13 cellular contexts compared by ENCODE assay signal in genomic region chr3:189277711-189278110, GRCh38.
DNase-seq lines count a peak whose midpoint lies in the region; ATAC-seq and TF ChIP-seq lines count a peak whose summit lies in the region.
"Had no signal": no experiment of that assay in that cellular context is flagged by ENCODE, and none has a peak within 500 bp of the region (broad histone marks: within the 10 kb centered on the region; RNA-seq: fewer than 3 reads in every experiment).

No MANE protein-coding gene starts in this region.

- peaks cover 58% of the 10 kb centered on the region for H3K4me1 ChIP-seq in mammary epithelial cell (ENCODE audit: insufficient read depth, low read length)
- H3K4me1 ChIP-seq in neural progenitor cell, result no peaks in the 10 kb centered on the region
- no peaks in the 10 kb centered on the region for H3K4me1 ChIP-seq in aorta (ENCODE audit: control insufficient read depth in 1 of 2, insufficient read depth in 2 of 2, low read length in 2 of 2)

- intact Hi-C loops in mammary epithelial cell (cut with micrococcal nuclease), result no loop called here
- intact Hi-C loops in aorta (cut with DNase I), result no loop called here

- peak overlapping the region; percentile 42 for H2AFZ ChIP-seq in mammary epithelial cell (ENCODE audit: low read depth, low read length)
- H2AFZ ChIP-seq in neural progenitor cell (replicated peaks), result no peak overlapping the region

- ATAC-seq in aorta (ENCODE audit: low FRiP score), result no peak

- H3K4me3 ChIP-seq in GM06990 (replicated peaks; ENCODE audit: low read depth, low read length) (no peak overlapping the region), mammary epithelial cell (replicated peaks in 1 of 3; ENCODE audit: insufficient read depth in 1 of 3, low read depth in 2 of 3, low read length in 3 of 3) (no peak overlapping the region), neural progenitor cell (no peak overlapping the region), aorta (ENCODE audit: low read length in 2 of 2) (no peak overlapping the region)

- BruUV-seq in mammary epithelial cell (replicated peaks; lab: Mats Ljungman, UMichigan), result no TSS peak

- CTCF ChIA-PET in mammary epithelial cell (lab: Charles Lee; ENCODE audit: low non-redundant PET), result no interaction called here

- H3K9me3 Mint-ChIP-seq in endothelial cell (ENCODE audit: unreplicated experiment) (no peaks in the 10 kb centered on the region), neural progenitor cell (no peaks in the 10 kb centered on the region)

- H3K4me1 Mint-ChIP-seq in endothelial cell (ENCODE audit: unreplicated experiment) (no peaks in the 10 kb centered on the region), neural progenitor cell (no peaks in the 10 kb centered on the region)

- H3K27me3 Mint-ChIP-seq in endothelial cell (ENCODE audit: unreplicated experiment), result no peaks in the 10 kb centered on the region
- no peaks in the 10 kb centered on the region for H3K27me3 Mint-ChIP-seq in neural progenitor cell (ENCODE audit: insufficient read depth, low read depth)

- peak overlapping the region; percentile 36 for H3K27ac ChIP-seq in mammary epithelial cell (ENCODE audit: insufficient read depth, low read depth, low read length)
- no peak overlapping the region for H3K27ac ChIP-seq in neural progenitor cell
- no peak overlapping the region for H3K27ac ChIP-seq in aorta (ENCODE audit: low read depth in 1 of 2, low read length in 2 of 2)

- H4K20me1 ChIP-seq in mammary epithelial cell (ENCODE audit: insufficient read depth, low read length) (no peaks in the 10 kb centered on the region), neural progenitor cell (ENCODE audit: low read depth) (no peaks in the 10 kb centered on the region)

- no peaks in the 10 kb centered on the region for H3F3A ChIP-seq in neural progenitor cell (ENCODE audit: low read depth)

- H3K36me3 Mint-ChIP-seq in endothelial cell (ENCODE audit: low read depth, unreplicated experiment) (no peaks in the 10 kb centered on the region), neural progenitor cell (no peaks in the 10 kb centered on the region)

- H3K79me2 ChIP-seq in mammary epithelial cell (ENCODE audit: insufficient read depth, low read length) (no peaks in the 10 kb centered on the region), neural progenitor cell (ENCODE audit: low read depth) (no peaks in the 10 kb centered on the region)

- H3K36me3 ChIP-seq in GM06990 (ENCODE audit: control insufficient read depth, insufficient read depth, low read length) (no peaks in the 10 kb centered on the region), mammary epithelial cell (ENCODE audit: insufficient read depth, low read length) (no peaks in the 10 kb centered on the region), neural progenitor cell (no peaks in the 10 kb centered on the region), aorta (ENCODE audit: control insufficient read depth in 1 of 2, insufficient read depth in 2 of 2, low read length in 1 of 2) (no peaks in the 10 kb centered on the region)

- in situ Hi-C loops in mammary epithelial cell (cut with MboI; ENCODE audit: low sequenced_read_pairs in 2 of 2), result loop anchor here (10.0 kb wide), 2 partner anchors 307 to 517 kb away; no protein-coding TSS in a partner anchor

- H3K9me3 ChIP-seq in mammary epithelial cell (replicated peaks; ENCODE audit: insufficient read depth, low read length) (no peaks in the 10 kb centered on the region), neural progenitor cell (ENCODE audit: low read depth) (no peaks in the 10 kb centered on the region), aorta (ENCODE audit: control insufficient read depth, low read length) (no peaks in the 10 kb centered on the region)

- WGBS in mammary epithelial cell (ENCODE audit: low coverage, missing lambda C conversion rate), result 55% methylated on average over 3 of the region's 3 CpGs
- WGBS in aorta, 2 donors, result 81 to 82% methylated on average over 3 of the region's 3 CpGs

- peak; percentile 58 for DNase-seq in A172 (ENCODE audit: low spot score)
- DNase-seq in GM06990 (ENCODE audit: extremely low read depth, insufficient read length), result peak; percentile 73
- DNase-seq in NCI-H1436 treated with DMSO at 0.1 percent for 48 hours (lab: John Stamatoyannopoulos, UW), result peak; percentile 52
- DNase-seq in mammary epithelial cell, result no peak
- no peak for DNase-seq in NCI-H2081 treated with DMSO at 0.1 percent for 48 hours (lab: John Stamatoyannopoulos, UW)
- no peak for DNase-seq in endothelial cell (ENCODE audit: low spot score)
- no peak for DNase-seq in neural progenitor cell (ENCODE audit: low spot score)
- no peak for DNase-seq in aorta
- DNase-seq: effector CD4-positive, alpha-beta T cell; NCI-H510A; retina; Right ventricle myocardium superior had no signal

- H3K4me2 ChIP-seq in mammary epithelial cell (ENCODE audit: insufficient read depth, low read depth, low read length) (no peak overlapping the region), neural progenitor cell (no peak overlapping the region)

- H3K27ac Mint-ChIP-seq in endothelial cell (ENCODE audit: unreplicated experiment), result no peak overlapping the region
- no peak overlapping the region for H3K27ac Mint-ChIP-seq in neural progenitor cell
- H3K27ac Mint-ChIP-seq: B cell had no signal

- no peaks in the 10 kb centered on the region for H3K27me3 ChIP-seq in GM06990 (replicated peaks; ENCODE audit: control insufficient read depth, insufficient read depth, low read length)
- H3K27me3 ChIP-seq in mammary epithelial cell (ENCODE audit: insufficient read depth, low read length), result no peaks in the 10 kb centered on the region
- no peaks in the 10 kb centered on the region for H3K27me3 ChIP-seq in neural progenitor cell
- peaks cover 0 to 1% of the 10 kb centered on the region in 2 donors for H3K27me3 ChIP-seq in aorta (ENCODE audit: control insufficient read depth in 1 of 2, insufficient read depth in 2 of 2, low read length in 1 of 2)

- H3K9ac ChIP-seq in mammary epithelial cell (ENCODE audit: insufficient read depth, low read length) (no peak overlapping the region), neural progenitor cell (no peak overlapping the region)

- H3K4me3 Mint-ChIP-seq in endothelial cell (ENCODE audit: unreplicated experiment) (no peak overlapping the region), neural progenitor cell (no peak overlapping the region)
- H3K4me3 Mint-ChIP-seq: B cell had no signal

- dilution Hi-C loops in mammary epithelial cell (cut with HindIII; ENCODE audit: low sequenced_read_pairs), result no loop called here

- no peak for TF ChIP-seq CTCF in GM06990 (IDR thresholded peaks at IDR 0.05; ENCODE audit: insufficient read depth, low read length, poor library complexity, severe bottlenecking)
- no peak for TF ChIP-seq CTCF in mammary epithelial cell (conservative IDR thresholded peaks at IDR 0.05 in 1 of 2, IDR thresholded peaks at IDR 0.05 in 1 of 2; ENCODE audit: extremely low read depth in 1 of 2, insufficient read depth in 1 of 2, low read depth in 1 of 2, low read length in 2 of 2)
- TF ChIP-seq CTCF in endothelial cell (IDR thresholded peaks at IDR 0.05; ENCODE audit: unreplicated experiment), result no peak
- no peak for TF ChIP-seq CTCF in neural progenitor cell (IDR thresholded peaks at IDR 0.05)

Comparison
In these comparisons a context has a peak if more than half of its experiments do, and no peak if none do; other contexts are left out.
1. DNase-seq: peak in A172 (single experiment), GM06990 (single experiment) and NCI-H1436 treated with DMSO at 0.1 percent for 48 hours (single experiment); none in mammary epithelial cell (single experiment), NCI-H2081 treated with DMSO at 0.1 percent for 48 hours (single experiment), endothelial cell (single experiment), neural progenitor cell (single experiment) and aorta (0 of 2).